Comparison of ENCODE assay signal across 8 cellular contexts in the genomic region with DNA sequence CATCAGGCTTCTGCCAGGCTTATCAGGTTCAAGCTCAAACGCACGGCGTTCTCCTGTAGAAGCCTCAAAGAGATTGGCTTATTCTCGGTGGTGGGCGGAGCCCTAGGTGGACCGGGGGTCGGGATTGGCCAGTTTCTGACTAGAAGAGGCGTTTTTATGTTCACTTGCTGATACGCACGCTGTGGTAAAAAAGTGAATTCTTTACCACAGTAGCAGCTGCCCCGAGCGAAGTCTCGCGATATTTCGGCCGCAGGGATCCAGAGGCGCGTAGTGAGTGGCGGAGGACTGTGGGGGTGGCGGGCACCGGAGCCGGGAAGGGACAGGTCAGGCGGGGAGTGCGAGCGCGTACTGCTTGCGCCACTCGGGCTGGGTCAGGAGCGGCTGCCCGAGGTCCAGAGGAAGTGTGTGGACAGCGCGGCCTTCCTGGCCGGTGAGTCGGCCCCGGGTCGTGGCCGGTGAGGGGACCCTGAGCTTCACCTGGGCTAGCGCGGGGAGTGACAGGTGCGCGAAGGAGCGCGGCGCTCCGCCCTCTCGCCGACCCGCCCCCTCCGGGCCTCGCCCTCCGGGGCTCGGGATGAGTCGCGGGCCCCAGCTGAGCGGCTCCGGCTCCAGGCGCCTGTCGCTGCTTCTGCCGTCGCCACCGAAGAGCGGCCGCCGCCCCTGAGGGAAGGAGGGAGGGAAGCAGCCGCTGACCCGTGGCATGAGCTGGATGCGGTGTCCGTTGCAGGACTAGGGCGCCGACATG. TPM values are rescaled to one million over a fixed set of nuclear protein-coding genes. Genes with fewer than 3 reads are reported as not detected.
DNase-seq lines count a peak whose midpoint lies in the region; TF ChIP-seq lines count a peak whose summit lies in the region.

A gene with protein sequence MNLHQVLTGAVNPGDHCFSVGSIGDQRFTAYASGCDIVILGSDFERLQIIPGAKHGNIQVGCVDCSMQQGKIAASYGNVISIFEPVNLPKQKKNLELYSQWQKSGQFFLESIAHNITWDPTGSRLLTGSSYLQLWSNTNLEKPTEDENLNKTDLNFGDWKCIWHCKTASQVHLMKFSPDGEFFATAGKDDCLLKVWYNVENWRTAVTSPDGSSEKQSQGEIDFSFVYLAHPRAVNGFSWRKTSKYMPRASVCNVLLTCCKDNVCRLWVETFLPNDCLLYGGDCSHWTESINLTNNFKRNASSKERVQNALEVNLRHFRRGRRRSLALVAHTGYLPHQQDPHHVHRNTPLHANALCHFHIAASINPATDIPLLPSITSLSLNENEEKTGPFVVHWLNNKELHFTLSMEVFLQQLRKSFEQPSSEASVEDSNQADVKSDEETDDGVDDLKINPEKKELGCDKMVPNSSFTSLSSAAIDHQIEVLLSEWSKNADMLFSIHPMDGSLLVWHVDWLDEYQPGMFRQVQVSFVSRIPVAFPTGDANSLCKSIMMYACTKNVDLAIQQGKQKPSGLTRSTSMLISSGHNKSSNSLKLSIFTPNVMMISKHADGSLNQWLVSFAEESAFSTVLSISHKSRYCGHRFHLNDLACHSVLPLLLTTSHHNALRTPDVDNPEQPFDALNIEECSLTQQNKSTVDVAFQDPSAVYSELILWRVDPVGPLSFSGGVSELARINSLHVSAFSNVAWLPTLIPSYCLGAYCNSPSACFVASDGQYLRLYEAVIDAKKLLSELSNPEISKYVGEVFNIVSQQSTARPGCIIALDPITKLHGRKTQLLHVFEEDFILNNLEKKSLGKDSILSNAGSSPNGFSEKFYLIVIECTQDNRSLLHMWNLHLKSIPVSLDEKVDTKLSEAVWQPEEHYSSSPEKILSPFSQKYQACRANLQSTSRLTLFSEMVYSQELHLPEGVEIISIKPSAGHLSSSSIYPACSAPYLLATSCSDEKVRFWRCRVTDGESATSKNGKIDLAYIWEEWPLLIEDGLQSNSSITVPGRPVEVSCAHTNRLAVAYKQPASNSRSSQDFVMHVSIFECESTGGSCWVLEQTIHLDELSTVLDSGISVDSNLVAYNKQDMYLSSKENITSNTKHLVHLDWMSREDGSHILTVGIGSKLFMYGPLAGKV (N-terminal part only) (plus strand): TSS at position 260 of the 745 bp plus-strand sequence. CDS start 483 bp downstream, at position 743.

- peak within 1 kb of the TSS; percentile 88 for H3K14ac ChIP-seq in H9 (ENCODE audit: insufficient read depth, low read length)

- peaks cover 19% of the 10 kb centered on the region; the same call in 1 of the 2 replicates for H3K79me2 ChIP-seq in H9 (ENCODE audit: insufficient read depth, low read length)

- peak within 1 kb of the TSS; percentile 93 for H3K27ac ChIP-seq in H9 (ENCODE audit: insufficient read length, low read depth, low read length)

- H3K4me3 ChIP-seq in MG63 (peak within 1 kb of the TSS; percentile 80), fibroblast of the aortic adventitia (ENCODE audit: low read depth, low read length) (peak within 1 kb of the TSS; percentile 97)

- H3K56ac ChIP-seq in H9 (ENCODE audit: insufficient read length, low read depth, low read length) = no peak within 1 kb of the TSS

- no peak within 1 kb of the TSS for H4K8ac ChIP-seq in H9 (replicated peaks; ENCODE audit: insufficient read length, low read depth, low read length)

- no peak within 1 kb of the TSS for H3T11ph ChIP-seq in H9 (ENCODE audit: low read length)

- H2BK120ac ChIP-seq in H9 (ENCODE audit: low read depth, low read length, poor library complexity, severe bottlenecking) = no peak within 1 kb of the TSS

- H2AK5ac ChIP-seq in H9 (ENCODE audit: insufficient read length, low read length) = no peak within 1 kb of the TSS

- peaks cover 31 to 34% of the 10 kb centered on the region in 2 experiments for H3K4me1 Mint-ChIP-seq in H9
- H3K4me1 Mint-ChIP-seq in nephron = peaks cover 29% of the 10 kb centered on the region
- peaks cover 45% of the 10 kb centered on the region for H3K4me1 Mint-ChIP-seq in stimulated activated naive CD8-positive, alpha-beta T cell treated with anti-CD3 and anti-CD28 coated beads, Interleukin-15, Interleukin-2, amounts not matched to agents 100 ng/mL and 50 ng/mL, for 24 hours (ENCODE audit: low read depth)

- H2BK12ac ChIP-seq in H9 (ENCODE audit: insufficient read length, low read depth, low read length) = no peak within 1 kb of the TSS

- no peak within 1 kb of the TSS for H2BK15ac ChIP-seq in H9 (ENCODE audit: low read depth, low read length)

- no peak within 1 kb of the TSS for H3K23ac ChIP-seq in H9 (ENCODE audit: insufficient read length, low read depth, low read length)

- no peaks in the 10 kb centered on the region for H3K79me1 ChIP-seq in H9 (ENCODE audit: insufficient read depth, low read depth, low read length, poor library complexity, severe bottlenecking)

- no peaks in the 10 kb centered on the region for H4K20me1 ChIP-seq in H9 (ENCODE audit: control insufficient read depth, insufficient read depth, insufficient read length)

- H3K36me3 Mint-ChIP-seq in H9 (ENCODE audit: insufficient read depth in 1 of 3, low read depth in 3 of 3) (no peaks in the 10 kb centered on the region), nephron (ENCODE audit: low read depth) (peaks cover 3% of the 10 kb centered on the region)
- H3K36me3 Mint-ChIP-seq in stimulated activated naive CD8-positive, alpha-beta T cell treated with anti-CD3 and anti-CD28 coated beads, Interleukin-15, Interleukin-2, amounts not matched to agents 100 ng/mL and 50 ng/mL, for 24 hours (ENCODE audit: low read depth) = peaks cover 6% of the 10 kb centered on the region

- no peaks in the 10 kb centered on the region for H3K36me3 ChIP-seq in MG63

- H3K27ac Mint-ChIP-seq in H9 (peak within 1 kb of the TSS; percentile 98 to 99 (median 99)), nephron (peak within 1 kb of the TSS; percentile 95 to 98 (median 97))
- peak within 1 kb of the TSS; percentile 95 for H3K27ac Mint-ChIP-seq in stimulated activated naive CD8-positive, alpha-beta T cell treated with anti-CD3 and anti-CD28 coated beads, Interleukin-15, Interleukin-2, amounts not matched to agents 100 ng/mL and 50 ng/mL, for 24 hours

- H4K5ac ChIP-seq in H9 (ENCODE audit: insufficient read length, low read depth, low read length) = no peak within 1 kb of the TSS

- peak within 1 kb of the TSS; percentile 98 for H2AFZ ChIP-seq in H9 (ENCODE audit: low read length)

- H3K9me3 ChIP-seq in H9 (ENCODE audit: control insufficient read depth, low read depth, low read length) = no peaks in the 10 kb centered on the region
- H3K9me3 ChIP-seq in MG63 = no peaks in the 10 kb centered on the region

- DNase-seq in ELF-1 (ENCODE audit: low read depth, low spot score) (peak; percentile 99), H9 (peak; percentile 99), MG63 (peak; percentile 100), SHP77 treated with DMSO at 0.1 percent for 48 hours (lab: John Stamatoyannopoulos, UW) (peak; percentile 94), fibroblast of the aortic adventitia (ENCODE audit: low read depth) (peak; percentile 99)
- DNase-seq in activated effector memory CD4-positive, alpha-beta T cell treated with anti-CD3 and anti-CD28 coated beads, Interleukin-2, amount 50 U/mL, for 16 hours = peak; percentile 99

- H3K4ac ChIP-seq in H9 (ENCODE audit: low read depth, low read length) = no peak within 1 kb of the TSS

- no peak for TF ChIP-seq CTCF in H9 (conservative IDR thresholded peaks at IDR 0.05)
- no peak for TF ChIP-seq CTCF in fibroblast of the aortic adventitia (IDR thresholded peaks at IDR 0.05; ENCODE audit: insufficient read depth, low read length)
- no peak for TF ChIP-seq CTCF in nephron (IDR thresholded peaks at IDR 0.05; ENCODE audit: unreplicated experiment in 3 of 3)

- no peaks in the 10 kb centered on the region for H3K9me3 Mint-ChIP-seq in H9
- no peaks in the 10 kb centered on the region for H3K9me3 Mint-ChIP-seq in nephron
- no peaks in the 10 kb centered on the region for H3K9me3 Mint-ChIP-seq in stimulated activated naive CD8-positive, alpha-beta T cell treated with anti-CD3 and anti-CD28 coated beads, Interleukin-15, Interleukin-2, amounts not matched to agents 100 ng/mL and 50 ng/mL, for 24 hours

- H3K9ac ChIP-seq in H9 (ENCODE audit: extremely low read depth, insufficient read length, low read length) = peak within 1 kb of the TSS; percentile 88

- H3K4me2 ChIP-seq in H9 (ENCODE audit: insufficient read depth, insufficient read length, low read length) = peak within 1 kb of the TSS; percentile 71

- no peak within 1 kb of the TSS for H4K91ac ChIP-seq in H9 (ENCODE audit: insufficient read length, low read depth, low read length)

- H3K18ac ChIP-seq in H9 (ENCODE audit: insufficient read length, low read depth, low read length) = peak within 1 kb of the TSS; percentile 95

- H2BK20ac ChIP-seq in H9 (ENCODE audit: low read depth, low read length, poor library complexity, severe bottlenecking) = no peak within 1 kb of the TSS

- H3K27me3 Mint-ChIP-seq in H9 (ENCODE audit: low read depth) = no peaks in the 10 kb centered on the region
- H3K27me3 Mint-ChIP-seq in nephron (ENCODE audit: low read depth) = no peaks in the 10 kb centered on the region
- no peaks in the 10 kb centered on the region for H3K27me3 Mint-ChIP-seq in stimulated activated naive CD8-positive, alpha-beta T cell treated with anti-CD3 and anti-CD28 coated beads, Interleukin-15, Interleukin-2, amounts not matched to agents 100 ng/mL and 50 ng/mL, for 24 hours

- H3K23me2 ChIP-seq in H9 (ENCODE audit: insufficient read length, low read depth, low read length, poor library complexity, severe bottlenecking) = peaks cover 4% of the 10 kb centered on the region

- H3K27me3 ChIP-seq in H9 (ENCODE audit: insufficient read depth, low read length) (no peaks in the 10 kb centered on the region), MG63 (no peaks in the 10 kb centered on the region)

- peaks cover 2% of the 10 kb centered on the region; the same call in 1 of the 2 replicates for H3K4me1 ChIP-seq in H9 (ENCODE audit: insufficient read depth, low read length)

- H3K4me3 Mint-ChIP-seq in H9 (peak within 1 kb of the TSS; percentile 91 to 93), nephron (peak within 1 kb of the TSS; percentile 98 to 100 (median 99))
- peak within 1 kb of the TSS; percentile 88 for H3K4me3 Mint-ChIP-seq in stimulated activated naive CD8-positive, alpha-beta T cell treated with anti-CD3 and anti-CD28 coated beads, Interleukin-15, Interleukin-2, amounts not matched to agents 100 ng/mL and 50 ng/mL, for 24 hours

- WGBS in H9 (ENCODE audit: extremely low coverage, insufficient read length, low lambda C conversion rate) = no CpG with 5 or more reads among the region's 70 CpGs

- H2BK5ac ChIP-seq in H9 (ENCODE audit: insufficient read length, low read length) = peak within 1 kb of the TSS; percentile 14

RNA-seq across cellular contexts. Expression of the gene that starts here (rescaled TPM):
- 53.8 and 63.5 TPM in 2 replicates for total RNA-seq in H9 (2021)
- total RNA-seq in MG63 (2014; rRNA removed; shearing (Covaris generic); ENCODE audit: low replicate concordance) = 18.5 and 105 TPM in 2 replicates
- total RNA-seq in fibroblast of the aortic adventitia (ENCODE audit: low replicate concordance) = 57.6 and 152 TPM in 2 replicates

Comparison
In these comparisons a context has a peak if more than half of its experiments do, and no peak if none do; other contexts are left out.
1. Peak in every context shown above with its lines: DNase-seq, H3K4me3 ChIP-seq and H3K27ac ChIP-seq.